Comparison of ENCODE assay signal across 16 cellular contexts in genomic region chr5:19886123-19886921, GRCh38.
DNase-seq lines count a peak whose midpoint lies in the region; ATAC-seq and TF ChIP-seq lines count a peak whose summit lies in the region.
"Had no signal": no experiment of that assay in that cellular context is flagged by ENCODE, and none has a peak within 500 bp of the region (broad histone marks: within the 10 kb centered on the region; RNA-seq: fewer than 3 reads in every experiment).

No MANE protein-coding gene starts in this region.

- peak; percentile 53 for DNase-seq in ACHN
- peak; percentile 55 for DNase-seq in HS-5 (ENCODE audit: low read depth)
- DNase-seq in RPMI7951 (ENCODE audit: low read depth): peak; percentile 68
- peak; percentile 51 for DNase-seq in fibroblast of mammary gland (ENCODE audit: low read depth)
- DNase-seq in activated CD8-positive, alpha-beta memory T cell treated with anti-CD3 and anti-CD28 coated beads, Interleukin-2, amount 10 ng/mL, durations not matched to agents 7 days and 5 days: no peak
- no peak for DNase-seq in mesenteric fat pad (ENCODE audit: low spot score)
- DNase-seq: activated CD4-positive, alpha-beta T cell treated with anti-CD3 and anti-CD28 coated beads, Interleukin-2, amount 50 U/mL, for 1 hour; MV-4-11; Right ventricle myocardium superior; stimulated activated CD4-positive, alpha-beta T cell treated with anti-CD3 and anti-CD28 coated beads, Interleukin-12 subunit alpha, Interleukin-12 subunit beta, amount 100 ng/mL, for 4 hours had no signal

- no peaks in the 10 kb centered on the region for H3K4me1 Mint-ChIP-seq in activated CD8-positive, alpha-beta memory T cell treated with anti-CD3 and anti-CD28 coated beads, Interleukin-2, amount 10 ng/mL, durations not matched to agents 7 days and 5 days

- in situ Hi-C loops in ACHN (cut with HindIII; ENCODE audit: low pct_ligation_motif_present, low pct_unique_long_range_greater_than_20kb, low sequenced_read_pairs): no loop called here

- H3K4me3 Mint-ChIP-seq in activated CD8-positive, alpha-beta memory T cell treated with anti-CD3 and anti-CD28 coated beads, Interleukin-2, amount 10 ng/mL, durations not matched to agents 7 days and 5 days: no peak overlapping the region
- H3K4me3 Mint-ChIP-seq: activated naive CD8-positive, alpha-beta T cell; mesothelial cell of epicardium; stimulated activated naive CD8-positive, alpha-beta T cell treated with anti-CD3 and anti-CD28 coated beads, Interleukin-15, Interleukin-2, amounts not matched to agents 100 ng/mL and 50 ng/mL, for 24 hours had no signal

- H3K4me3 ChIP-seq in fibroblast of mammary gland (ENCODE audit: control insufficient read depth, low read depth, low read length): no peak overlapping the region
- H3K4me3 ChIP-seq: BLaER1 treated with 17β-estradiol and CSF1 and Interleukin-3, amounts not matched to agents 10 nM and 100 nM had no signal

- peaks cover 2% of the 10 kb centered on the region for H3K9me3 Mint-ChIP-seq in activated CD8-positive, alpha-beta memory T cell treated with anti-CD3 and anti-CD28 coated beads, Interleukin-2, amount 10 ng/mL, durations not matched to agents 7 days and 5 days (ENCODE audit: low read depth)

- no peaks in the 10 kb centered on the region for H3K27me3 Mint-ChIP-seq in activated CD8-positive, alpha-beta memory T cell treated with anti-CD3 and anti-CD28 coated beads, Interleukin-2, amount 10 ng/mL, durations not matched to agents 7 days and 5 days
- H3K27me3 Mint-ChIP-seq: activated naive CD8-positive, alpha-beta T cell; stimulated activated naive CD8-positive, alpha-beta T cell treated with anti-CD3 and anti-CD28 coated beads, Interleukin-15, Interleukin-2, amounts not matched to agents 100 ng/mL and 50 ng/mL, for 24 hours had no signal

- ATAC-seq in activated CD8-positive, alpha-beta memory T cell treated with anti-CD3 and anti-CD28 coated beads, Interleukin-2, amount 10 ng/mL, durations not matched to agents 7 days and 5 days: no peak
- ATAC-seq in GM19452 (IDR thresholded peaks at IDR 0.05; ENCODE audit: unreplicated experiment) (no peak), HG03280 (IDR thresholded peaks at IDR 0.05; ENCODE audit: unreplicated experiment) (no peak)

- no peaks in the 10 kb centered on the region for H3K36me3 Mint-ChIP-seq in activated CD8-positive, alpha-beta memory T cell treated with anti-CD3 and anti-CD28 coated beads, Interleukin-2, amount 10 ng/mL, durations not matched to agents 7 days and 5 days
- H3K36me3 Mint-ChIP-seq: activated naive CD8-positive, alpha-beta T cell; mesothelial cell of epicardium had no signal

- no peak overlapping the region for H3K27ac Mint-ChIP-seq in activated CD8-positive, alpha-beta memory T cell treated with anti-CD3 and anti-CD28 coated beads, Interleukin-2, amount 10 ng/mL, durations not matched to agents 7 days and 5 days
- H3K27ac Mint-ChIP-seq: activated naive CD8-positive, alpha-beta T cell; mesothelial cell of epicardium; stimulated activated naive CD8-positive, alpha-beta T cell treated with anti-CD3 and anti-CD28 coated beads, Interleukin-15, Interleukin-2, amounts not matched to agents 100 ng/mL and 50 ng/mL, for 24 hours had no signal

- CTCF ChIA-PET in activated CD8-positive, alpha-beta memory T cell treated with anti-CD3 and anti-CD28 coated beads, Interleukin-2, amount 10 ng/mL, durations not matched to agents 7 days and 5 days (lab: Charles Lee): no interaction called here

- TF ChIP-seq CTCF in fibroblast of mammary gland (conservative IDR thresholded peaks at IDR 0.05; ENCODE audit: control insufficient read depth, insufficient read depth, low read depth, low read length): no peak

Comparison
In these comparisons a context has a peak if more than half of its experiments do, and no peak if none do; other contexts are left out.
1. DNase-seq: peak in ACHN (single experiment), HS-5 (single experiment), RPMI7951 (single experiment) and fibroblast of mammary gland (single experiment); none in activated CD8-positive, alpha-beta memory T cell treated with anti-CD3 and anti-CD28 coated beads, Interleukin-2, amount 10 ng/mL, durations not matched to agents 7 days and 5 days (single experiment) and mesenteric fat pad (single experiment).